1 cellular context compared by ENCODE assay signal in genomic region chr9:124776613-124776951, GRCh38.
TF ChIP-seq lines count a peak whose summit lies in the region.

No MANE protein-coding gene starts in this region.

TF ChIP-seq in GM23338, 12 proteins besides CTCF, POLR2A, EP300 and RAD21 (continued from another document):
- TF ChIP-seq REST (IDR thresholded peaks at IDR 0.05; ENCODE audit: unreplicated experiment): no peak
